ENCODE assay signal across 7 cellular contexts in genomic region chr19:18291019-18291524, GRCh38. TPM values are rescaled to one million over a fixed set of nuclear protein-coding genes. Genes with fewer than 3 reads are reported as not detected.
DNase-seq lines count a peak whose midpoint lies in the region; ATAC-seq and TF ChIP-seq lines count a peak whose summit lies in the region.

No MANE protein-coding gene starts in this region.

- H3K4me2 ChIP-seq in smooth muscle cell = peak overlapping the region; percentile 87

- TF ChIP-seq CTCF in RWPE2 (IDR thresholded peaks at IDR 0.05; ENCODE audit: poor library complexity, severe bottlenecking) (no peak), glutamatergic neuron (IDR thresholded peaks at IDR 0.05; ENCODE audit: partially characterized antibody, unreplicated experiment) (no peak), smooth muscle cell (IDR thresholded peaks at IDR 0.05; ENCODE audit: borderline replicate concordance, insufficient read depth, poor library complexity, severe bottlenecking) (no peak)

- H3K27ac ChIP-seq in RWPE2 (ENCODE audit: poor library complexity, severe bottlenecking) (peak overlapping the region; percentile 64), smooth muscle cell (ENCODE audit: low read depth) (peak overlapping the region; percentile 98)

- H3K27ac Mint-ChIP-seq in glutamatergic neuron (ENCODE audit: unreplicated experiment) = no peak overlapping the region

- H3K36me3 Mint-ChIP-seq in glutamatergic neuron (ENCODE audit: unreplicated experiment) = peaks cover 4% of the 10 kb centered on the region

- peak overlapping the region; percentile 97 for H3K9ac ChIP-seq in smooth muscle cell (ENCODE audit: low read depth)

- no peaks in the 10 kb centered on the region for H4K20me1 ChIP-seq in smooth muscle cell (ENCODE audit: low read depth)

- peaks cover 8% of the 10 kb centered on the region for H3K27me3 Mint-ChIP-seq in glutamatergic neuron (ENCODE audit: unreplicated experiment)

- DNase-seq in RWPE2 (ENCODE audit: low spot score) (no peak), glutamatergic neuron (no peak), smooth muscle cell (lab: John Stamatoyannopoulos, UW; ENCODE audit: unreplicated experiment) (no peak), CD1c-positive myeloid dendritic cell (ENCODE audit: extremely low spot score) (no peak), NCI-H82 (lab: John Stamatoyannopoulos, UW) (no peak)

- H3K4me3 Mint-ChIP-seq in glutamatergic neuron (ENCODE audit: unreplicated experiment) = peak overlapping the region; percentile 59

- 49% methylated on average over 21 of the region's 21 CpGs for WGBS in smooth muscle cell (ENCODE audit: low lambda C conversion rate)

- peaks cover 9% of the 10 kb centered on the region for H3K9me3 Mint-ChIP-seq in glutamatergic neuron (ENCODE audit: unreplicated experiment)

- H3K36me3 ChIP-seq in RWPE2 (ENCODE audit: low read depth) (no peaks in the 10 kb centered on the region), smooth muscle cell (ENCODE audit: low read depth) (no peaks in the 10 kb centered on the region)

- peaks cover 24% of the 10 kb centered on the region for H3F3A ChIP-seq in smooth muscle cell (ENCODE audit: low read depth)

- H3K9me3 ChIP-seq in RWPE2 (ENCODE audit: severe bottlenecking) (no peaks in the 10 kb centered on the region), smooth muscle cell (replicated peaks; ENCODE audit: low read depth) (no peaks in the 10 kb centered on the region)

- no peaks in the 10 kb centered on the region for H3K79me2 ChIP-seq in smooth muscle cell (ENCODE audit: low read depth)

- H3K4me1 ChIP-seq in RWPE2 (ENCODE audit: insufficient read depth, poor library complexity, severe bottlenecking) (peaks cover 6% of the 10 kb centered on the region), smooth muscle cell (ENCODE audit: low read depth) (peaks cover 22% of the 10 kb centered on the region)

- H3K4me3 ChIP-seq in RWPE2 (ENCODE audit: severe bottlenecking) = no peak overlapping the region
- peak overlapping the region; percentile 61 for H3K4me3 ChIP-seq in smooth muscle cell

- H2AFZ ChIP-seq in smooth muscle cell (ENCODE audit: low read depth) = no peak overlapping the region

- ATAC-seq in GM21447 (IDR thresholded peaks at IDR 0.05; ENCODE audit: unreplicated experiment) (peak; percentile 6), RWPE2 (ENCODE audit: low read depth) (no peak), GM21717 (IDR thresholded peaks at IDR 0.05; ENCODE audit: unreplicated experiment) (no peak)

- H3K4me1 Mint-ChIP-seq in glutamatergic neuron (ENCODE audit: low read depth, unreplicated experiment) = peaks cover 13% of the 10 kb centered on the region

- no peaks in the 10 kb centered on the region for H3K27me3 ChIP-seq in RWPE2 (ENCODE audit: insufficient read depth, poor library complexity, severe bottlenecking)
- H3K27me3 ChIP-seq in smooth muscle cell (ENCODE audit: low read depth) = no peaks in the 10 kb centered on the region

RNA-seq across cellular contexts. Expression of gene JUND, which starts 9.7 kb away (rescaled TPM):
- total RNA-seq in glutamatergic neuron (ENCODE audit: unreplicated experiment) = 341 TPM
- total RNA-seq in smooth muscle cell = 79.9 and 164 TPM in 2 replicates
- 464 and 497 TPM in 2 replicates for polyA plus RNA-seq in smooth muscle cell

RNA-seq across cellular contexts. Expression of gene IQCN, which starts 16.8 kb away (rescaled TPM):
- 23.6 TPM for total RNA-seq in glutamatergic neuron (ENCODE audit: unreplicated experiment)
- total RNA-seq in smooth muscle cell = 3.9 and 4.9 TPM in 2 replicates
- polyA plus RNA-seq in smooth muscle cell = 2.5 and 5.8 TPM in 2 replicates

RNA-seq across cellular contexts. Expression of gene LSM4, which starts 31.8 kb away (rescaled TPM):
- total RNA-seq in glutamatergic neuron (ENCODE audit: unreplicated experiment) (137 TPM), smooth muscle cell (116 and 121 TPM in 2 replicates)
- polyA plus RNA-seq in smooth muscle cell = 156 and 177 TPM in 2 replicates

RNA-seq across cellular contexts. Expression of gene PGPEP1, which starts 49.3 kb away (rescaled TPM):
- 25.6 TPM for total RNA-seq in glutamatergic neuron (ENCODE audit: unreplicated experiment)
- total RNA-seq in smooth muscle cell = 11.1 and 11.7 TPM in 2 replicates
- 4.5 and 8.7 TPM in 2 replicates for polyA plus RNA-seq in smooth muscle cell
